Comparison of ENCODE assay signal across 42 cellular contexts in genomic region chr12:113111247-113111646, GRCh38. TPM values are rescaled to one million over a fixed set of nuclear protein-coding genes. Genes with fewer than 3 reads are reported as not detected.
DNase-seq lines count a peak whose midpoint lies in the region; ATAC-seq, FAIRE-seq and TF ChIP-seq lines count a peak whose summit lies in the region.
"Had no signal": no experiment of that assay in that cellular context is flagged by ENCODE, and none has a peak within 500 bp of the region (broad histone marks: within the 10 kb centered on the region; RNA-seq: fewer than 3 reads in every experiment).

No MANE protein-coding gene starts in this region.

- FAIRE-seq in HepG2 (lab: Jason Lieb, UNC) (no peak), K562 (lab: Jason Lieb, UNC) (no peak), frontal cortex (lab: Jason Lieb, UNC) (no peak)
- FAIRE-seq: A204.1, A549, D721Med had no signal

- H3K36me3 ChIP-seq in HepG2 (replicated peaks in 1 of 2; ENCODE audit: control insufficient read depth in 1 of 2, insufficient read depth in 2 of 2, low read length in 2 of 2) (no peaks in the 10 kb centered on the region), right lobe of liver (no peaks in the 10 kb centered on the region), K562 (ENCODE audit: control insufficient read depth, insufficient read depth, low read length) (no peaks in the 10 kb centered on the region), neural progenitor cell (no peaks in the 10 kb centered on the region), osteoblast (ENCODE audit: insufficient read depth, low read length) (no peaks in the 10 kb centered on the region)
- H3K36me3 ChIP-seq: BE2C had no signal

- H2AFZ ChIP-seq in HepG2 (ENCODE audit: low read length), result no peak overlapping the region
- no peak overlapping the region for H2AFZ ChIP-seq in K562 (ENCODE audit: low read depth, low read length)
- H2AFZ ChIP-seq in neural progenitor cell (replicated peaks), result no peak overlapping the region
- H2AFZ ChIP-seq in osteoblast (ENCODE audit: low read length), result no peak overlapping the region

- BruUV-seq in HepG2 (replicated peaks; lab: Mats Ljungman, UMichigan) (no TSS peak), K562 (replicated peaks; lab: Mats Ljungman, UMichigan) (no TSS peak)

- 64% methylated on average over 3 of the region's 3 CpGs for WGBS in HepG2 (ENCODE audit: low lambda C conversion rate)
- WGBS in right lobe of liver (ENCODE audit: insufficient coverage, low coverage, low lambda C conversion rate, missing lambda C conversion rate), result 45% methylated on average over 1 of the region's 3 CpGs
- 25% methylated on average over 3 of the region's 3 CpGs for WGBS in K562 (ENCODE audit: insufficient coverage, low coverage, missing lambda C conversion rate)

- peaks cover 18% of the 10 kb centered on the region for H3K27me3 Mint-ChIP-seq in neural progenitor cell (ENCODE audit: insufficient read depth, low read depth)
- H3K27me3 Mint-ChIP-seq: CD4-positive, alpha-beta memory T cell; CD4-positive, alpha-beta T cell; CD4-positive, CD25-positive, alpha-beta regulatory T cell had no signal

- H3F3A ChIP-seq in neural progenitor cell (ENCODE audit: low read depth), result no peaks in the 10 kb centered on the region

- no peak overlapping the region for H3K4me2 ChIP-seq in HepG2 (ENCODE audit: low read depth, low read length)
- H3K4me2 ChIP-seq in K562 (ENCODE audit: insufficient read depth, low read length), result no peak overlapping the region
- no peak overlapping the region for H3K4me2 ChIP-seq in neural progenitor cell
- no peak overlapping the region for H3K4me2 ChIP-seq in osteoblast (ENCODE audit: insufficient read depth, low read length)
- H3K4me2 ChIP-seq: A549; BLaER1; BLaER1 treated with 17β-estradiol and CSF1 and Interleukin-3, amounts not matched to agents 10 nM and 100 nM had no signal

- H3K4me3 Mint-ChIP-seq in neural progenitor cell, result no peak overlapping the region
- no peak overlapping the region for H3K4me3 Mint-ChIP-seq in stimulated activated effector memory CD8-positive, alpha-beta T cell treated with anti-CD3 and anti-CD28 coated beads, Interleukin-12 subunit alpha, Interleukin-12 subunit beta, amount 100 ng/mL, for 72 hours
- H3K4me3 Mint-ChIP-seq: B cell; CD14-positive monocyte; CD4-positive, alpha-beta memory T cell; CD4-positive, alpha-beta T cell; CD4-positive, CD25-positive, alpha-beta regulatory T cell; CD8-positive, alpha-beta memory T cell; CD8-positive, alpha-beta T cell had no signal

- peaks cover 0 to 10% of the 10 kb centered on the region in 2 experiments; a peak in 2 of 5 replicates for H3K27me3 ChIP-seq in HepG2 (ENCODE audit: control insufficient read depth in 1 of 2, insufficient read depth in 2 of 2, low read length in 2 of 2)
- H3K27me3 ChIP-seq in right lobe of liver, result no peaks in the 10 kb centered on the region
- peaks cover 28 to 65% of the 10 kb centered on the region in 2 experiments; a peak in 4 of 5 replicates for H3K27me3 ChIP-seq in K562 (ENCODE audit: control insufficient read depth in 2 of 2, insufficient read depth in 2 of 2, low read length in 2 of 2)
- H3K27me3 ChIP-seq in neural progenitor cell, result no peaks in the 10 kb centered on the region
- peaks cover 6% of the 10 kb centered on the region for H3K27me3 ChIP-seq in osteoblast (ENCODE audit: insufficient read depth, low read length)
- H3K27me3 ChIP-seq: BE2C; BLaER1; BLaER1 treated with 17β-estradiol and CSF1 and Interleukin-3, amounts not matched to agents 10 nM and 100 nM had no signal

- H3K9me3 Mint-ChIP-seq in neural progenitor cell, result no peaks in the 10 kb centered on the region
- H3K9me3 Mint-ChIP-seq in stimulated activated effector memory CD8-positive, alpha-beta T cell treated with anti-CD3 and anti-CD28 coated beads, Interleukin-12 subunit alpha, Interleukin-12 subunit beta, amount 100 ng/mL, for 72 hours, result no peaks in the 10 kb centered on the region
- H3K9me3 Mint-ChIP-seq: CD4-positive, alpha-beta memory T cell; CD4-positive, alpha-beta T cell; CD4-positive, CD25-positive, alpha-beta regulatory T cell; CD8-positive, alpha-beta memory T cell; CD8-positive, alpha-beta T cell had no signal

- ATAC-seq in HepG2, result no peak
- ATAC-seq in right lobe of liver, result no peak
- no peak for ATAC-seq in K562
- ATAC-seq in stimulated activated effector memory CD8-positive, alpha-beta T cell treated with anti-CD3 and anti-CD28 coated beads, Interleukin-12 subunit alpha, Interleukin-12 subunit beta, amount 100 ng/mL, for 72 hours, result no peak
- ATAC-seq: A549; CD8-positive, alpha-beta T cell had no signal

- peaks cover 7% of the 10 kb centered on the region for H3K4me1 Mint-ChIP-seq in neural progenitor cell
- peaks cover 32% of the 10 kb centered on the region for H3K4me1 Mint-ChIP-seq in stimulated activated effector memory CD8-positive, alpha-beta T cell treated with anti-CD3 and anti-CD28 coated beads, Interleukin-12 subunit alpha, Interleukin-12 subunit beta, amount 100 ng/mL, for 72 hours
- H3K4me1 Mint-ChIP-seq: B cell, CD14-positive monocyte had no signal

- intact Hi-C loops in HepG2 (cut with micrococcal nuclease; ENCODE audit: unreplicated experiment), result no loop called here
- intact Hi-C loops in right lobe of liver (cut with DNase I), result no loop called here
- intact Hi-C loops in K562 (cut with micrococcal nuclease), result no loop called here

- H3K27ac ChIP-seq in HepG2 (ENCODE audit: extremely low read length, insufficient read depth, low read length) (no peak overlapping the region), right lobe of liver (no peak overlapping the region), K562 (ENCODE audit: extremely low read depth, low read depth, low read length) (no peak overlapping the region), neural progenitor cell (no peak overlapping the region), osteoblast (ENCODE audit: low read depth, low read length) (no peak overlapping the region)
- H3K27ac ChIP-seq: 22Rv1; A549; BLaER1; BLaER1 treated with 17β-estradiol and CSF1 and Interleukin-3, amounts not matched to agents 10 nM and 100 nM; C4-2B had no signal

- H3K4me1 ChIP-seq in HepG2 (ENCODE audit: insufficient read depth, low read length), result no peaks in the 10 kb centered on the region
- no peaks in the 10 kb centered on the region for H3K4me1 ChIP-seq in right lobe of liver
- peaks cover 0 to 17% of the 10 kb centered on the region in 2 experiments; a peak in 1 of 5 replicates for H3K4me1 ChIP-seq in K562 (replicated peaks in 1 of 2; ENCODE audit: control insufficient read depth in 2 of 2, insufficient read depth in 2 of 2, low read length in 2 of 2)
- H3K4me1 ChIP-seq in neural progenitor cell, result no peaks in the 10 kb centered on the region
- H3K4me1 ChIP-seq in osteoblast (ENCODE audit: insufficient read depth, low read length), result no peaks in the 10 kb centered on the region
- H3K4me1 ChIP-seq: A549, BE2C, BLaER1, Caco-2 had no signal

- H4K20me1 ChIP-seq in HepG2 (ENCODE audit: insufficient read depth, low read length), result no peaks in the 10 kb centered on the region
- H4K20me1 ChIP-seq in K562 (replicated peaks; ENCODE audit: control insufficient read depth, insufficient read depth, low read length), result peaks cover 17% of the 10 kb centered on the region; the same call in 1 of the 2 replicates
- no peaks in the 10 kb centered on the region for H4K20me1 ChIP-seq in neural progenitor cell (ENCODE audit: low read depth)
- H4K20me1 ChIP-seq in osteoblast (ENCODE audit: insufficient read depth, low read length), result no peaks in the 10 kb centered on the region
- H4K20me1 ChIP-seq: BLaER1 had no signal

- TF ChIP-seq POLR2A in HepG2 (IDR thresholded peaks at IDR 0.05; ENCODE audit: insufficient read depth in 1 of 2, low read depth in 2 of 2, low read length in 2 of 2), result no peak
- TF ChIP-seq POLR2A in right lobe of liver (IDR thresholded peaks at IDR 0.05), result no peak
- TF ChIP-seq POLR2A in K562 (conservative IDR thresholded peaks at IDR 0.05), result no peak

- TF ChIP-seq EP300 in HepG2 (IDR thresholded peaks at IDR 0.05; ENCODE audit: low read depth in 2 of 2, low read length in 2 of 2), result no peak
- TF ChIP-seq EP300 in HepG2 (CRISPR knock-in tag; IDR thresholded peaks at IDR 0.05; ENCODE audit: borderline replicate concordance), result no peak
- TF ChIP-seq EP300 in K562 (IDR thresholded peaks at IDR 0.05; ENCODE audit: low read length), result no peak

- H3K9me3 ChIP-seq in HepG2 (ENCODE audit: low read length), result no peaks in the 10 kb centered on the region
- H3K9me3 ChIP-seq in right lobe of liver, result no peaks in the 10 kb centered on the region
- no peaks in the 10 kb centered on the region for H3K9me3 ChIP-seq in K562 (replicated peaks; ENCODE audit: control insufficient read depth, insufficient read depth, low read depth, low read length)
- no peaks in the 10 kb centered on the region for H3K9me3 ChIP-seq in neural progenitor cell (ENCODE audit: low read depth)
- no peaks in the 10 kb centered on the region for H3K9me3 ChIP-seq in osteoblast (ENCODE audit: low read depth, low read length)
- H3K9me3 ChIP-seq: A549; BE2C; BLaER1; BLaER1 treated with 17β-estradiol and CSF1 and Interleukin-3, amounts not matched to agents 10 nM and 100 nM; Caco-2 had no signal

- H3K36me3 Mint-ChIP-seq in neural progenitor cell, result no peaks in the 10 kb centered on the region
- peaks cover 10% of the 10 kb centered on the region for H3K36me3 Mint-ChIP-seq in stimulated activated effector memory CD8-positive, alpha-beta T cell treated with anti-CD3 and anti-CD28 coated beads, Interleukin-12 subunit alpha, Interleukin-12 subunit beta, amount 100 ng/mL, for 72 hours
- H3K36me3 Mint-ChIP-seq: CD14-positive monocyte; CD4-positive, alpha-beta memory T cell; CD4-positive, CD25-positive, alpha-beta regulatory T cell; CD8-positive, alpha-beta memory T cell; CD8-positive, alpha-beta T cell had no signal

- no peak for TF ChIP-seq RAD21 in HepG2 (CRISPR knock-in tag; IDR thresholded peaks at IDR 0.05)
- no peak for TF ChIP-seq RAD21 in K562 (CRISPR knock-in tag; conservative IDR thresholded peaks at IDR 0.05 in 1 of 2, IDR thresholded peaks at IDR 0.05 in 1 of 2)

- TF ChIP-seq CTCF in HepG2 (CRISPR knock-in tag; IDR thresholded peaks at IDR 0.05), result no peak
- TF ChIP-seq CTCF in right lobe of liver (IDR thresholded peaks at IDR 0.05), result no peak
- no peak for TF ChIP-seq CTCF in K562 (IDR thresholded peaks at IDR 0.05 in 2 of 3, conservative IDR thresholded peaks at IDR 0.05 in 1 of 3; ENCODE audit: insufficient read depth in 2 of 3, low read depth in 1 of 3, low read length in 3 of 3)
- TF ChIP-seq CTCF in neural progenitor cell (IDR thresholded peaks at IDR 0.05), result no peak
- TF ChIP-seq CTCF in osteoblast (IDR thresholded peaks at IDR 0.05; ENCODE audit: extremely low read depth, low read depth, low read length), result no peak

- in situ Hi-C loops in HepG2 (cut with HindIII; ENCODE audit: extremely low pct_ligation_motif_present, low pct_unique_long_range_greater_than_20kb), result no loop called here
- in situ Hi-C loops in K562 (cut with MboI), result no loop called here

- peak overlapping the region; percentile 0 for H3K27ac Mint-ChIP-seq in neural progenitor cell
- H3K27ac Mint-ChIP-seq in stimulated activated effector memory CD8-positive, alpha-beta T cell treated with anti-CD3 and anti-CD28 coated beads, Interleukin-12 subunit alpha, Interleukin-12 subunit beta, amount 100 ng/mL, for 72 hours, result no peak overlapping the region
- H3K27ac Mint-ChIP-seq: B cell; CD14-positive monocyte; CD4-positive, alpha-beta T cell had no signal

- CTCF ChIA-PET in HepG2 (lab: Yijun Ruan, JAX; ENCODE audit: low intra/inter-chr PET ratio, low total read pairs) (no interaction called here), K562 (lab: Yijun Ruan, JAX; ENCODE audit: low intra/inter-chr PET ratio) (no interaction called here)

- no peak for DNase-seq in HepG2 (ENCODE audit: low spot score)
- DNase-seq in right lobe of liver, result no peak
- DNase-seq in K562 (ENCODE audit: extremely low read depth in 1 of 4, low spot score in 3 of 4), result no peak
- no peak for DNase-seq in neural progenitor cell (ENCODE audit: low spot score)
- DNase-seq in osteoblast (ENCODE audit: insufficient read length, low spot score, missing footprints), result peak; percentile 27
- no peak for DNase-seq in stimulated activated effector memory CD8-positive, alpha-beta T cell treated with anti-CD3 and anti-CD28 coated beads, Interleukin-12 subunit alpha, Interleukin-12 subunit beta, amount 100 ng/mL, for 72 hours (ENCODE audit: low spot score in 2 of 2)
- DNase-seq in NCI-H1694 (lab: John Stamatoyannopoulos, UW), result no peak
- no peak for DNase-seq in frontal cortex (ENCODE audit: low spot score in 2 of 2)
- DNase-seq: 8988T; ACHN; AML-193; BE2C; C1 segment of cervical spinal cord; Caco-2; Calu3; CD4-positive, alpha-beta memory T cell; CD4-positive, alpha-beta T cell; CD4-positive, CD25-positive, alpha-beta regulatory T cell; CD8-positive, alpha-beta memory T cell; CD8-positive, alpha-beta T cell; COR-L47; DMS 273 treated with DMSO at 0.1 percent for 48 hours; DMS153; DMS53; DMS79; DMS79 treated with DMSO at 0.1 percent for 48 hours; DND-41; EL had no signal

- no peaks in the 10 kb centered on the region for H3K9me1 ChIP-seq in K562 (ENCODE audit: control insufficient read depth, insufficient read depth, low read length)

- H3K79me2 ChIP-seq in HepG2 (ENCODE audit: insufficient read depth, low read length), result no peaks in the 10 kb centered on the region
- H3K79me2 ChIP-seq in K562 (ENCODE audit: control insufficient read depth, insufficient read depth, low read length), result no peaks in the 10 kb centered on the region
- H3K79me2 ChIP-seq in neural progenitor cell (ENCODE audit: low read depth), result no peaks in the 10 kb centered on the region
- no peaks in the 10 kb centered on the region for H3K79me2 ChIP-seq in osteoblast (ENCODE audit: insufficient read depth, low read length)

- H3K4me3 ChIP-seq in HepG2 (replicated peaks in 1 of 3; ENCODE audit: insufficient read depth in 1 of 3, low read depth in 2 of 3, low read length in 3 of 3) (no peak overlapping the region), right lobe of liver (no peak overlapping the region), K562 (no peak overlapping the region), neural progenitor cell (no peak overlapping the region), osteoblast (ENCODE audit: insufficient read depth, low read length) (no peak overlapping the region)
- H3K4me3 ChIP-seq: A549; BLaER1; BLaER1 treated with 17β-estradiol and CSF1 and Interleukin-3, amounts not matched to agents 10 nM and 100 nM had no signal

- POLR2A ChIA-PET in HepG2 (lab: Yijun Ruan, JAX) (interaction anchor here (0.6 kb wide), 1 partner anchor 19 kb away, joined by 3 read pairs; no protein-coding TSS in a partner anchor), K562 (lab: Yijun Ruan, JAX) (no interaction called here)

- H3K9ac ChIP-seq in HepG2 (ENCODE audit: insufficient read depth, low read depth, low read length), result no peak overlapping the region
- no peak overlapping the region for H3K9ac ChIP-seq in K562 (ENCODE audit: insufficient read depth in 1 of 2, low read depth in 2 of 2, low read length in 2 of 2)
- no peak overlapping the region for H3K9ac ChIP-seq in neural progenitor cell
- H3K9ac ChIP-seq: BLaER1; BLaER1 treated with 17β-estradiol and CSF1 and Interleukin-3, amounts not matched to agents 10 nM and 100 nM had no signal

RNA-seq across cellular contexts. Expression of gene RASAL1, which starts 24.3 kb away (rescaled TPM):
- total RNA-seq in HepG2 (2016; rRNA removed; fragmentation: Illumina TruSeq; extraction: Trizol) (not detected in 2 replicates), right lobe of liver (under 1 TPM in 4 of 6 experiments, not detected in 2; 0.10 to 0.24 (median 0.15) TPM), K562 (2014; rRNA removed) (0.08 and 0.14 TPM in 2 replicates), K562 (2014; rRNA removed; fragmentation: Illumina TruSeq; extraction: Trizol) (not detected in 2 replicates), K562 (2015; rRNA removed; fragmentation: Illumina TruSeq; extraction: Trizol) (not detected in 2 replicates), K562 (2021) (0.16 TPM in 1 of 2 replicates, not detected in the other), neural progenitor cell (ENCODE audit: low replicate concordance) (0.50 and 1.4 TPM in 2 replicates), osteoblast (not detected in 2 replicates), frontal cortex (4.9 TPM)
- 0.18 TPM in 1 of 2 replicates, not detected in the other for total RNA-seq in HepG2 (2016; cell fraction: cytosol; rRNA removed; fragmentation: Illumina TruSeq; extraction: Trizol; ENCODE audit: low read depth)
- total RNA-seq in HepG2 (2016; cell fraction: insoluble cytoplasmic fraction; rRNA removed; fragmentation: Illumina TruSeq; extraction: Trizol), result not detected in 2 replicates
- not detected in 2 replicates for total RNA-seq in HepG2 (2016; cell fraction: membrane; rRNA removed; fragmentation: Illumina TruSeq; extraction: Trizol)
- total RNA-seq in HepG2 (2016; cell fraction: nucleus; rRNA removed; fragmentation: Illumina TruSeq; extraction: Trizol), result not detected in 2 replicates
- polyA plus RNA-seq in HepG2 (2011; rRNA removed) (not detected in 2 replicates), K562 (2011; rRNA removed) (0.06 TPM in 1 of 2 replicates, not detected in the other), K562 (2014; fragmentation: Illumina TruSeq; extraction: Trizol) (not detected in 2 replicates), K562 (2014; fragmentation: Nextera tagmentation; extraction: Ambion mirVana) (not detected), K562 (2014; rRNA removed) (not detected in 2 replicates)
- not detected in 2 replicates for polyA plus RNA-seq in HepG2 (2011; cell fraction: cytosol; rRNA removed)
- 0.07 and 0.31 TPM in 2 replicates for polyA plus RNA-seq in HepG2 (2011; cell fraction: nucleus; rRNA removed)
- not detected in 2 replicates for polyA plus RNA-seq in HepG2 (2012)
- polyA plus RNA-seq in HepG2 (2016; cell fraction: cytosol; fragmentation: Illumina TruSeq; extraction: Trizol; ENCODE audit: low read depth), result 0.12 TPM in 1 of 2 replicates, not detected in the other
- polyA plus RNA-seq in HepG2 (2016; cell fraction: insoluble cytoplasmic fraction; fragmentation: Illumina TruSeq; extraction: Trizol; ENCODE audit: low read depth), result not detected in 2 replicates
- polyA plus RNA-seq in HepG2 (2016; cell fraction: membrane; fragmentation: Illumina TruSeq; extraction: Trizol; ENCODE audit: low read depth), result not detected in 2 replicates
- 0.72 TPM in 1 of 2 replicates, not detected in the other for polyA plus RNA-seq in HepG2 (2016; cell fraction: nucleus; fragmentation: Illumina TruSeq; extraction: Trizol; ENCODE audit: insufficient read depth, low read depth)
- 0.30 TPM in 1 of 2 replicates, not detected in the other for polyA minus RNA-seq in HepG2 (2011; rRNA and poly(A)+ RNA removed; ENCODE audit: low replicate concordance)
- not detected in 2 replicates for polyA minus RNA-seq in HepG2 (2011; cell fraction: cytosol; rRNA and poly(A)+ RNA removed)
- polyA minus RNA-seq in HepG2 (2011; cell fraction: nucleus; rRNA and poly(A)+ RNA removed), result not detected in 2 replicates
- 0.30 TPM in 1 of 2 replicates, not detected in the other for total RNA-seq in K562 (2011; cell fraction: chromatin; rRNA removed; ENCODE audit: low replicate concordance)
- total RNA-seq in K562 (2011; cell fraction: nucleolus; rRNA removed), result 0.17 TPM in 1 of 2 replicates, not detected in the other
- not detected in 2 replicates for total RNA-seq in K562 (2011; cell fraction: nucleoplasm; rRNA removed)
- polyA plus RNA-seq in K562 (2011; cell fraction: cytosol; rRNA removed), result 0.03 TPM in 1 of 2 replicates, not detected in the other
- polyA plus RNA-seq in K562 (2011; cell fraction: nucleus; rRNA removed), result 0.07 and 0.18 TPM in 2 replicates
- 0.04 TPM in 1 of 2 replicates, not detected in the other for polyA plus RNA-seq in K562 (2012)
- not detected in 2 replicates for polyA minus RNA-seq in K562 (2011; rRNA and poly(A)+ RNA removed)
- polyA minus RNA-seq in K562 (2011; cell fraction: cytosol; rRNA and poly(A)+ RNA removed), result not detected in 2 replicates
- polyA minus RNA-seq in K562 (2011; cell fraction: nucleus; rRNA and poly(A)+ RNA removed), result not detected in 2 replicates
- total RNA-seq: A172; Caco-2; CD4-positive, CD25-positive, alpha-beta regulatory T cell had no signal
- polyA plus RNA-seq: AG04450, BJ, CD14-positive monocyte had no signal

RNA-seq across cellular contexts. Expression of gene CFAP73, which starts 38.3 kb away (rescaled TPM):
- total RNA-seq in HepG2 (2016; rRNA removed; fragmentation: Illumina TruSeq; extraction: Trizol) (not detected in 2 replicates), right lobe of liver (under 1 TPM in 1 of 6 experiments, not detected in 5; 0.15 TPM), K562 (2014; rRNA removed) (not detected in 2 replicates), K562 (2014; rRNA removed; fragmentation: Illumina TruSeq; extraction: Trizol) (not detected in 2 replicates), K562 (2015; rRNA removed; fragmentation: Illumina TruSeq; extraction: Trizol) (not detected in 2 replicates), K562 (2021) (not detected in 2 replicates), neural progenitor cell (ENCODE audit: low replicate concordance) (0.19 TPM in 1 of 2 replicates, not detected in the other), osteoblast (not detected in 2 replicates), frontal cortex (not detected)
- not detected in 2 replicates for total RNA-seq in HepG2 (2016; cell fraction: cytosol; rRNA removed; fragmentation: Illumina TruSeq; extraction: Trizol; ENCODE audit: low read depth)
- total RNA-seq in HepG2 (2016; cell fraction: insoluble cytoplasmic fraction; rRNA removed; fragmentation: Illumina TruSeq; extraction: Trizol), result not detected in 2 replicates
- total RNA-seq in HepG2 (2016; cell fraction: membrane; rRNA removed; fragmentation: Illumina TruSeq; extraction: Trizol), result not detected in 2 replicates
- not detected in 2 replicates for total RNA-seq in HepG2 (2016; cell fraction: nucleus; rRNA removed; fragmentation: Illumina TruSeq; extraction: Trizol)
- polyA plus RNA-seq in HepG2 (2011; rRNA removed) (not detected in 2 replicates), K562 (2011; rRNA removed) (not detected in 2 replicates), K562 (2014; fragmentation: Illumina TruSeq; extraction: Trizol) (not detected in 2 replicates), K562 (2014; fragmentation: Nextera tagmentation; extraction: Ambion mirVana) (not detected), K562 (2014; rRNA removed) (not detected in 2 replicates)
- not detected in 2 replicates for polyA plus RNA-seq in HepG2 (2011; cell fraction: cytosol; rRNA removed)
- not detected in 2 replicates for polyA plus RNA-seq in HepG2 (2011; cell fraction: nucleus; rRNA removed)
- not detected in 2 replicates for polyA plus RNA-seq in HepG2 (2012)
- polyA plus RNA-seq in HepG2 (2016; cell fraction: cytosol; fragmentation: Illumina TruSeq; extraction: Trizol; ENCODE audit: low read depth), result not detected in 2 replicates
- polyA plus RNA-seq in HepG2 (2016; cell fraction: insoluble cytoplasmic fraction; fragmentation: Illumina TruSeq; extraction: Trizol; ENCODE audit: low read depth), result not detected in 2 replicates
- polyA plus RNA-seq in HepG2 (2016; cell fraction: membrane; fragmentation: Illumina TruSeq; extraction: Trizol; ENCODE audit: low read depth), result not detected in 2 replicates
- polyA plus RNA-seq in HepG2 (2016; cell fraction: nucleus; fragmentation: Illumina TruSeq; extraction: Trizol; ENCODE audit: insufficient read depth, low read depth), result not detected in 2 replicates
- polyA minus RNA-seq in HepG2 (2011; rRNA and poly(A)+ RNA removed; ENCODE audit: low replicate concordance), result not detected in 2 replicates
- not detected in 2 replicates for polyA minus RNA-seq in HepG2 (2011; cell fraction: cytosol; rRNA and poly(A)+ RNA removed)
- polyA minus RNA-seq in HepG2 (2011; cell fraction: nucleus; rRNA and poly(A)+ RNA removed), result not detected in 2 replicates
- not detected in 2 replicates for total RNA-seq in K562 (2011; cell fraction: chromatin; rRNA removed; ENCODE audit: low replicate concordance)
- not detected in 2 replicates for total RNA-seq in K562 (2011; cell fraction: nucleolus; rRNA removed)
- not detected in 2 replicates for total RNA-seq in K562 (2011; cell fraction: nucleoplasm; rRNA removed)
- polyA plus RNA-seq in K562 (2011; cell fraction: cytosol; rRNA removed), result not detected in 2 replicates
- not detected in 2 replicates for polyA plus RNA-seq in K562 (2011; cell fraction: nucleus; rRNA removed)
- polyA plus RNA-seq in K562 (2012), result 0.14 and 0.17 TPM in 2 replicates
- polyA minus RNA-seq in K562 (2011; rRNA and poly(A)+ RNA removed), result not detected in 2 replicates
- polyA minus RNA-seq in K562 (2011; cell fraction: cytosol; rRNA and poly(A)+ RNA removed), result not detected in 2 replicates
- not detected in 2 replicates for polyA minus RNA-seq in K562 (2011; cell fraction: nucleus; rRNA and poly(A)+ RNA removed)
- total RNA-seq: A673; CD4-positive, alpha-beta memory T cell; Daoy had no signal
- polyA plus RNA-seq: AG04450; BJ; CD4-positive, CD25-positive, alpha-beta regulatory T cell; CD8-positive, alpha-beta memory T cell had no signal

RNA-seq across cellular contexts. Expression of gene DTX1, which starts 54.7 kb away (rescaled TPM):
- not detected in 2 replicates for total RNA-seq in HepG2 (2016; rRNA removed; fragmentation: Illumina TruSeq; extraction: Trizol)
- total RNA-seq in HepG2 (2016; cell fraction: cytosol; rRNA removed; fragmentation: Illumina TruSeq; extraction: Trizol; ENCODE audit: low read depth), result not detected in 2 replicates
- not detected in 2 replicates for total RNA-seq in HepG2 (2016; cell fraction: insoluble cytoplasmic fraction; rRNA removed; fragmentation: Illumina TruSeq; extraction: Trizol)
- total RNA-seq in HepG2 (2016; cell fraction: membrane; rRNA removed; fragmentation: Illumina TruSeq; extraction: Trizol), result not detected in 2 replicates
- total RNA-seq in HepG2 (2016; cell fraction: nucleus; rRNA removed; fragmentation: Illumina TruSeq; extraction: Trizol), result not detected in 2 replicates
- polyA plus RNA-seq in HepG2 (2011; rRNA removed), result not detected in 2 replicates
- polyA plus RNA-seq in HepG2 (2011; cell fraction: cytosol; rRNA removed), result not detected in 2 replicates
- polyA plus RNA-seq in HepG2 (2011; cell fraction: nucleus; rRNA removed), result not detected in 2 replicates
- polyA plus RNA-seq in HepG2 (2012), result not detected in 2 replicates
- not detected in 2 replicates for polyA plus RNA-seq in HepG2 (2016; cell fraction: cytosol; fragmentation: Illumina TruSeq; extraction: Trizol; ENCODE audit: low read depth)
- polyA plus RNA-seq in HepG2 (2016; cell fraction: insoluble cytoplasmic fraction; fragmentation: Illumina TruSeq; extraction: Trizol; ENCODE audit: low read depth), result not detected in 2 replicates
- not detected in 2 replicates for polyA plus RNA-seq in HepG2 (2016; cell fraction: membrane; fragmentation: Illumina TruSeq; extraction: Trizol; ENCODE audit: low read depth)
- polyA plus RNA-seq in HepG2 (2016; cell fraction: nucleus; fragmentation: Illumina TruSeq; extraction: Trizol; ENCODE audit: insufficient read depth, low read depth), result not detected in 2 replicates
- not detected in 2 replicates for polyA minus RNA-seq in HepG2 (2011; rRNA and poly(A)+ RNA removed; ENCODE audit: low replicate concordance)
- not detected in 2 replicates for polyA minus RNA-seq in HepG2 (2011; cell fraction: cytosol; rRNA and poly(A)+ RNA removed)
- polyA minus RNA-seq in HepG2 (2011; cell fraction: nucleus; rRNA and poly(A)+ RNA removed), result not detected in 2 replicates
- total RNA-seq in right lobe of liver, result 10 to 100 TPM in 5 of 6 experiments, 1 to 10 TPM in 1; 1.4 to 51.2 (median 20.0) TPM
- not detected in 2 replicates for total RNA-seq in K562 (2011; cell fraction: chromatin; rRNA removed; ENCODE audit: low replicate concordance)
- not detected in 2 replicates for total RNA-seq in K562 (2011; cell fraction: nucleolus; rRNA removed)
- not detected in 2 replicates for total RNA-seq in K562 (2011; cell fraction: nucleoplasm; rRNA removed)
- total RNA-seq in K562 (2014; rRNA removed), result not detected in 2 replicates
- total RNA-seq in K562 (2014; rRNA removed; fragmentation: Illumina TruSeq; extraction: Trizol), result not detected in 2 replicates
- not detected in 2 replicates for total RNA-seq in K562 (2015; rRNA removed; fragmentation: Illumina TruSeq; extraction: Trizol)
- total RNA-seq in K562 (2021), result not detected in 2 replicates
- polyA plus RNA-seq in K562 (2011; rRNA removed), result not detected in 2 replicates
- polyA plus RNA-seq in K562 (2011; cell fraction: cytosol; rRNA removed), result not detected in 2 replicates
- polyA plus RNA-seq in K562 (2011; cell fraction: nucleus; rRNA removed), result not detected in 2 replicates
- polyA plus RNA-seq in K562 (2012), result not detected in 2 replicates
- polyA plus RNA-seq in K562 (2014; fragmentation: Illumina TruSeq; extraction: Trizol), result not detected in 2 replicates
- polyA plus RNA-seq in K562 (2014; fragmentation: Nextera tagmentation; extraction: Ambion mirVana), result not detected
- not detected in 2 replicates for polyA plus RNA-seq in K562 (2014; rRNA removed)
- polyA minus RNA-seq in K562 (2011; rRNA and poly(A)+ RNA removed), result not detected in 2 replicates
- polyA minus RNA-seq in K562 (2011; cell fraction: cytosol; rRNA and poly(A)+ RNA removed), result not detected in 2 replicates
- polyA minus RNA-seq in K562 (2011; cell fraction: nucleus; rRNA and poly(A)+ RNA removed), result not detected in 2 replicates
- total RNA-seq in neural progenitor cell (ENCODE audit: low replicate concordance), result 0.49 and 5.2 TPM in 2 replicates
- under 0.01 TPM in 2 replicates for total RNA-seq in osteoblast
- total RNA-seq in frontal cortex, result 18.3 TPM
- total RNA-seq: Caco-2, Calu3 had no signal
- polyA plus RNA-seq: BJ had no signal

Comparison
In these comparisons a context has a peak if more than half of its experiments do, and no peak if none do; other contexts are left out.
1. Of the 241 proteins assayed by ChIP-seq in both HepG2 and K562: peak only in HepG2: none; only in K562: ADNP and KDM1A; in both: none; in neither: 239.